In genomic region chr1:235127203-235127602, GRCh38 we compare ENCODE assay signal across 8 cellular contexts. TPM values are rescaled to one million over a fixed set of nuclear protein-coding genes. Genes with fewer than 3 reads are reported as not detected.
DNase-seq lines count a peak whose midpoint lies in the region; ATAC-seq lines count a peak whose summit lies in the region.

No MANE protein-coding gene starts in this region.

- H3K4me3 ChIP-seq in iPS-20b (ENCODE audit: low read length), result peak overlapping the region; percentile 98
- H3K4me3 ChIP-seq in subcutaneous abdominal adipose tissue (ENCODE audit: low read depth in 1 of 5, low read length in 5 of 5), result peak overlapping the region; percentile 83 to 98 (median 96)

- H3K9me3 Mint-ChIP-seq in activated CD4-positive, alpha-beta T cell treated with anti-CD3 and anti-CD28 coated beads, Interleukin-2, amount 10 ng/mL, durations not matched to agents 24 days and 14 days, result no peaks in the 10 kb centered on the region
- H3K9me3 Mint-ChIP-seq in activated T-helper 2 cell treated with anti-CD3 and anti-CD28 coated beads, Interferon-gamma antibody, Interleukin-2, Interleukin-4, amounts not matched to agents 10 μg/mL and 5 μg/mL and 100 μg/mL, durations not matched to agents 14 hours and 24 hours and 36 hours, result no peaks in the 10 kb centered on the region

- H3K9ac ChIP-seq in iPS-20b (ENCODE audit: low read depth, low read length) (peak overlapping the region; percentile 99), subcutaneous abdominal adipose tissue (ENCODE audit: low read length in 5 of 5) (peak overlapping the region; percentile 82 to 99 (median 94))

- H3K27ac ChIP-seq in iPS-20b (ENCODE audit: low read length) (no peak overlapping the region), subcutaneous abdominal adipose tissue (ENCODE audit: low read depth, low read length) (no peak overlapping the region)

- H3K36me3 Mint-ChIP-seq in activated CD4-positive, alpha-beta T cell treated with anti-CD3 and anti-CD28 coated beads, Interleukin-2, amount 10 ng/mL, durations not matched to agents 24 days and 14 days (ENCODE audit: low read depth), result peaks cover 59% of the 10 kb centered on the region
- H3K36me3 Mint-ChIP-seq in activated T-helper 2 cell treated with anti-CD3 and anti-CD28 coated beads, Interferon-gamma antibody, Interleukin-2, Interleukin-4, amounts not matched to agents 10 μg/mL and 5 μg/mL and 100 μg/mL, durations not matched to agents 14 hours and 24 hours and 36 hours (ENCODE audit: low read depth), result peaks cover 60% of the 10 kb centered on the region

- no peaks in the 10 kb centered on the region for H3K9me3 ChIP-seq in iPS-20b (ENCODE audit: insufficient read depth, low read depth, low read length)
- H3K9me3 ChIP-seq in subcutaneous abdominal adipose tissue (ENCODE audit: control insufficient read depth in 5 of 5, low read length in 5 of 5), result no peaks in the 10 kb centered on the region

- intact Hi-C loops in activated CD4-positive, alpha-beta T cell treated with anti-CD3 and anti-CD28 coated beads, Interleukin-2, amount 10 ng/mL, durations not matched to agents 24 days and 14 days (cut with micrococcal nuclease), result loop anchor here (5.0 kb wide), 1 partner anchor 525 kb away; no protein-coding TSS in a partner anchor
- intact Hi-C loops in activated T-helper 2 cell treated with anti-CD3 and anti-CD28 coated beads, Interferon-gamma antibody, Interleukin-2, Interleukin-4, amounts not matched to agents 10 μg/mL and 5 μg/mL and 100 μg/mL, durations not matched to agents 14 hours and 24 hours and 36 hours (cut with micrococcal nuclease), result loop anchor here (2.0 kb wide), 1 partner anchor 22 kb away; no protein-coding TSS in a partner anchor

- H3K27ac Mint-ChIP-seq in activated CD4-positive, alpha-beta T cell treated with anti-CD3 and anti-CD28 coated beads, Interleukin-2, amount 10 ng/mL, durations not matched to agents 24 days and 14 days, result peak overlapping the region; percentile 99
- H3K27ac Mint-ChIP-seq in activated T-helper 2 cell treated with anti-CD3 and anti-CD28 coated beads, Interferon-gamma antibody, Interleukin-2, Interleukin-4, amounts not matched to agents 10 μg/mL and 5 μg/mL and 100 μg/mL, durations not matched to agents 14 hours and 24 hours and 36 hours, result peak overlapping the region; percentile 97

- peaks cover 48% of the 10 kb centered on the region for H3K36me3 ChIP-seq in iPS-20b (ENCODE audit: insufficient read depth, low read depth, low read length)
- H3K36me3 ChIP-seq in subcutaneous abdominal adipose tissue (ENCODE audit: control insufficient read depth in 5 of 5, insufficient read depth in 5 of 5, low read length in 5 of 5), result peaks cover 2 to 13% (median 4%) of the 10 kb centered on the region in 5 donors

- H3K27me3 Mint-ChIP-seq in activated CD4-positive, alpha-beta T cell treated with anti-CD3 and anti-CD28 coated beads, Interleukin-2, amount 10 ng/mL, durations not matched to agents 24 days and 14 days, result peaks cover 2% of the 10 kb centered on the region
- no peaks in the 10 kb centered on the region for H3K27me3 Mint-ChIP-seq in activated T-helper 2 cell treated with anti-CD3 and anti-CD28 coated beads, Interferon-gamma antibody, Interleukin-2, Interleukin-4, amounts not matched to agents 10 μg/mL and 5 μg/mL and 100 μg/mL, durations not matched to agents 14 hours and 24 hours and 36 hours (ENCODE audit: low read depth)

- H3K4me1 ChIP-seq in iPS-20b (ENCODE audit: insufficient read depth, low read length) (peaks cover 2% of the 10 kb centered on the region; the same call in 1 of the 2 replicates), subcutaneous abdominal adipose tissue (ENCODE audit: control insufficient read depth in 5 of 5, insufficient read depth in 5 of 5, low read length in 5 of 5) (peaks cover 0 to 38% (median 22%) of the 10 kb centered on the region in 5 donors)

- no peak for DNase-seq in activated CD4-positive, alpha-beta T cell treated with anti-CD3 and anti-CD28 coated beads, Interleukin-2, amount 10 ng/mL, durations not matched to agents 24 days and 14 days
- no peak for DNase-seq in activated CD4-positive, alpha-beta T cell treated with anti-CD3 and anti-CD28 coated beads, Interleukin-2, amount 50 U/mL, for 1 hour
- DNase-seq in activated T-helper 2 cell treated with anti-CD3 and anti-CD28 coated beads, Interferon-gamma antibody, Interleukin-2, Interleukin-4, amounts not matched to agents 10 μg/mL and 5 μg/mL and 100 μg/mL, durations not matched to agents 14 hours and 24 hours and 36 hours (ENCODE audit: low spot score), result no peak
- DNase-seq in NCI-H226, result no peak
- no peak for DNase-seq in activated effector memory CD4-positive, alpha-beta T cell treated with anti-CD3 and anti-CD28 coated beads, Interleukin-2, amount 50 U/mL, for 16 hours

- peak overlapping the region; percentile 98 for H3K4me3 Mint-ChIP-seq in activated CD4-positive, alpha-beta T cell treated with anti-CD3 and anti-CD28 coated beads, Interleukin-2, amount 10 ng/mL, durations not matched to agents 24 days and 14 days
- peak overlapping the region; percentile 98 for H3K4me3 Mint-ChIP-seq in activated T-helper 2 cell treated with anti-CD3 and anti-CD28 coated beads, Interferon-gamma antibody, Interleukin-2, Interleukin-4, amounts not matched to agents 10 μg/mL and 5 μg/mL and 100 μg/mL, durations not matched to agents 14 hours and 24 hours and 36 hours (ENCODE audit: low read depth)

- peaks cover 39% of the 10 kb centered on the region for H3K4me1 Mint-ChIP-seq in activated CD4-positive, alpha-beta T cell treated with anti-CD3 and anti-CD28 coated beads, Interleukin-2, amount 10 ng/mL, durations not matched to agents 24 days and 14 days
- peaks cover 45% of the 10 kb centered on the region for H3K4me1 Mint-ChIP-seq in activated T-helper 2 cell treated with anti-CD3 and anti-CD28 coated beads, Interferon-gamma antibody, Interleukin-2, Interleukin-4, amounts not matched to agents 10 μg/mL and 5 μg/mL and 100 μg/mL, durations not matched to agents 14 hours and 24 hours and 36 hours (ENCODE audit: low read depth)

- ATAC-seq in GM21390 (IDR thresholded peaks at IDR 0.05; ENCODE audit: unreplicated experiment), result no peak

- H3K27me3 ChIP-seq in iPS-20b (ENCODE audit: insufficient read depth, low read length) (no peaks in the 10 kb centered on the region), subcutaneous abdominal adipose tissue (ENCODE audit: control insufficient read depth in 5 of 5, insufficient read depth in 4 of 5, low read length in 5 of 5) (no peaks in the 10 kb centered on the region)

RNA-seq across cellular contexts. Expression of gene TOMM20, which starts 1.4 kb away (rescaled TPM):
- total RNA-seq in activated CD4-positive, alpha-beta T cell treated with anti-CD3 and anti-CD28 coated beads, Interleukin-2, amount 10 ng/mL, durations not matched to agents 24 days and 14 days, result 119 and 140 TPM in 2 replicates
- 105 and 118 TPM in 2 replicates for total RNA-seq in activated T-helper 2 cell treated with anti-CD3 and anti-CD28 coated beads, Interferon-gamma antibody, Interleukin-2, Interleukin-4, amounts not matched to agents 10 μg/mL and 5 μg/mL and 100 μg/mL, durations not matched to agents 14 hours and 24 hours and 36 hours

RNA-seq across cellular contexts. Expression of gene RBM34, which starts 33.8 kb away (rescaled TPM):
- 123 and 135 TPM in 2 replicates for total RNA-seq in activated CD4-positive, alpha-beta T cell treated with anti-CD3 and anti-CD28 coated beads, Interleukin-2, amount 10 ng/mL, durations not matched to agents 24 days and 14 days
- 122 and 125 TPM in 2 replicates for total RNA-seq in activated T-helper 2 cell treated with anti-CD3 and anti-CD28 coated beads, Interferon-gamma antibody, Interleukin-2, Interleukin-4, amounts not matched to agents 10 μg/mL and 5 μg/mL and 100 μg/mL, durations not matched to agents 14 hours and 24 hours and 36 hours
